ENCODE assay signal across 1 cellular context in the genomic region with DNA sequence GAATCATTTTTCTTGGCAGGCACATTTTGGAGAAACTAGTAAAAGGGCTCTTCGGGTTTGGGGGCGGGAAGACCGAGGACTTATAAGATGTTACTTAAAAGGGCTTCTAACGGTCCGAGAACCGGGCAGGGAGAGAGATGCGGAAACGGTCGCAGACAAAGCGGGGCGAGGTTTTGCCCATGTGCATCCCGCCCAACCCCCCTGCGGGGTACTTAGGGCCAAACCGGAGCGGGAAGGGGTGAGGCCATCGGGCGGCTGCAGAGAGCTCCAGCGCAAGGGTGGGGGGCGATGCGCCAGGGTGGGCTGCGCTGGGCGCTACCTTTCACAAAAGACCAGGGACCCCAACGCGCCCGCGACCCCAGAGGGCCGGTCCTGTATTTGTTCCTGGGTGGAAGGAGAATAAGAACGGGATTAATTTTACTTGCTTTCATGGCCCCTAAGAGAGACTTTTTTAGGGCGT.
TF ChIP-seq lines count a peak whose summit lies in the region.

No MANE protein-coding gene starts in this region.

TF ChIP-seq in HepG2, 621 proteins besides CTCF, POLR2A, EP300 and RAD21 (continued from another document and continues in another):
- TF ChIP-seq, protein P1, sequence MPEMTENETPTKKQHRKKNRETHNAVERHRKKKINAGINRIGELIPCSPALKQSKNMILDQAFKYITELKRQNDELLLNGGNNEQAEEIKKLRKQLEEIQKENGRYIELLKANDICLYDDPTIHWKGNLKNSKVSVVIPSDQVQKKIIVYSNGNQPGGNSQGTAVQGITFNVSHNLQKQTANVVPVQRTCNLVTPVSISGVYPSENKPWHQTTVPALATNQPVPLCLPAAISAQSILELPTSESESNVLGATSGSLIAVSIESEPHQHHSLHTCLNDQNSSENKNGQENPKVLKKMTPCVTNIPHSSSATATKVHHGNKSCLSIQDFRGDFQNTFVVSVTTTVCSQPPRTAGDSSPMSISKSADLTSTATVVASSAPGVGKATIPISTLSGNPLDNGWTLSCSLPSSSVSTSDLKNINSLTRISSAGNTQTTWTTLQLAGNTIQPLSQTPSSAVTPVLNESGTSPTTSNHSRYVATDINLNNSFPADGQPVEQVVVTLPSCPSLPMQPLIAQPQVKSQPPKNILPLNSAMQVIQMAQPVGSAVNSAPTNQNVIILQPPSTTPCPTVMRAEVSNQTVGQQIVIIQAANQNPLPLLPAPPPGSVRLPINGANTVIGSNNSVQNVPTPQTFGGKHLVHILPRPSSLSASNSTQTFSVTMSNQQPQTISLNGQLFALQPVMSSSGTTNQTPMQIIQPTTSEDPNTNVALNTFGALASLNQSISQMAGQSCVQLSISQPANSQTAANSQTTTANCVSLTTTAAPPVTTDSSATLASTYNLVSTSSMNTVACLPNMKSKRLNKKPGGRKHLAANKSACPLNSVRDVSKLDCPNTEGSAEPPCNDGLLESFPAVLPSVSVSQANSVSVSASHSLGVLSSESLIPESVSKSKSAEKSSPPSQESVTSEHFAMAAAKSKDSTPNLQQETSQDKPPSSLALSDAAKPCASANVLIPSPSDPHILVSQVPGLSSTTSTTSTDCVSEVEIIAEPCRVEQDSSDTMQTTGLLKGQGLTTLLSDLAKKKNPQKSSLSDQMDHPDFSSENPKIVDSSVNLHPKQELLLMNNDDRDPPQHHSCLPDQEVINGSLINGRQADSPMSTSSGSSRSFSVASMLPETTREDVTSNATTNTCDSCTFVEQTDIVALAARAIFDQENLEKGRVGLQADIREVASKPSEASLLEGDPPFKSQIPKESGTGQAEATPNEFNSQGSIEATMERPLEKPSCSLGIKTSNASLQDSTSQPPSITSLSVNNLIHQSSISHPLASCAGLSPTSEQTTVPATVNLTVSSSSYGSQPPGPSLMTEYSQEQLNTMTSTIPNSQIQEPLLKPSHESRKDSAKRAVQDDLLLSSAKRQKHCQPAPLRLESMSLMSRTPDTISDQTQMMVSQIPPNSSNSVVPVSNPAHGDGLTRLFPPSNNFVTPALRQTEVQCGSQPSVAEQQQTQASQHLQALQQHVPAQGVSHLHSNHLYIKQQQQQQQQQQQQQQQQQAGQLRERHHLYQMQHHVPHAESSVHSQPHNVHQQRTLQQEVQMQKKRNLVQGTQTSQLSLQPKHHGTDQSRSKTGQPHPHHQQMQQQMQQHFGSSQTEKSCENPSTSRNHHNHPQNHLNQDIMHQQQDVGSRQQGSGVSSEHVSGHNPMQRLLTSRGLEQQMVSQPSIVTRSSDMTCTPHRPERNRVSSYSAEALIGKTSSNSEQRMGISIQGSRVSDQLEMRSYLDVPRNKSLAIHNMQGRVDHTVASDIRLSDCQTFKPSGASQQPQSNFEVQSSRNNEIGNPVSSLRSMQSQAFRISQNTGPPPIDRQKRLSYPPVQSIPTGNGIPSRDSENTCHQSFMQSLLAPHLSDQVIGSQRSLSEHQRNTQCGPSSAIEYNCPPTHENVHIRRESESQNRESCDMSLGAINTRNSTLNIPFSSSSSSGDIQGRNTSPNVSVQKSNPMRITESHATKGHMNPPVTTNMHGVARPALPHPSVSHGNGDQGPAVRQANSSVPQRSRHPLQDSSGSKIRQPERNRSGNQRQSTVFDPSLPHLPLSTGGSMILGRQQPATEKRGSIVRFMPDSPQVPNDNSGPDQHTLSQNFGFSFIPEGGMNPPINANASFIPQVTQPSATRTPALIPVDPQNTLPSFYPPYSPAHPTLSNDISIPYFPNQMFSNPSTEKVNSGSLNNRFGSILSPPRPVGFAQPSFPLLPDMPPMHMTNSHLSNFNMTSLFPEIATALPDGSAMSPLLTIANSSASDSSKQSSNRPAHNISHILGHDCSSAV (CRISPR knock-in tag; IDR thresholded peaks at IDR 0.05; ENCODE audit: borderline replicate concordance) = no peak
- TF ChIP-seq DNMT1 (CRISPR knock-in tag; IDR thresholded peaks at IDR 0.05) = no peak
- TF ChIP-seq NR2F6 (IDR thresholded peaks at IDR 0.05) = no peak
- no peak for TF ChIP-seq NR2F6 (CRISPR knock-in tag; IDR thresholded peaks at IDR 0.05)
- TF ChIP-seq, protein P2, sequence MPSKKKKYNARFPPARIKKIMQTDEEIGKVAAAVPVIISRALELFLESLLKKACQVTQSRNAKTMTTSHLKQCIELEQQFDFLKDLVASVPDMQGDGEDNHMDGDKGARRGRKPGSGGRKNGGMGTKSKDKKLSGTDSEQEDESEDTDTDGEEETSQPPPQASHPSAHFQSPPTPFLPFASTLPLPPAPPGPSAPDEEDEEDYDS (CRISPR knock-in tag; IDR thresholded peaks at IDR 0.05) = no peak
- TF ChIP-seq ZNF296 (CRISPR knock-in tag; conservative IDR thresholded peaks at IDR 0.05) = no peak
- TF ChIP-seq SETDB1 (CRISPR knock-in tag; IDR thresholded peaks at IDR 0.05; ENCODE audit: borderline replicate concordance) = no peak
- TF ChIP-seq MAFF (IDR thresholded peaks at IDR 0.05; ENCODE audit: low read depth, low read length) = no peak
- no peak for TF ChIP-seq JUN (CRISPR knock-in tag; IDR thresholded peaks at IDR 0.05)
- TF ChIP-seq, protein P3, sequence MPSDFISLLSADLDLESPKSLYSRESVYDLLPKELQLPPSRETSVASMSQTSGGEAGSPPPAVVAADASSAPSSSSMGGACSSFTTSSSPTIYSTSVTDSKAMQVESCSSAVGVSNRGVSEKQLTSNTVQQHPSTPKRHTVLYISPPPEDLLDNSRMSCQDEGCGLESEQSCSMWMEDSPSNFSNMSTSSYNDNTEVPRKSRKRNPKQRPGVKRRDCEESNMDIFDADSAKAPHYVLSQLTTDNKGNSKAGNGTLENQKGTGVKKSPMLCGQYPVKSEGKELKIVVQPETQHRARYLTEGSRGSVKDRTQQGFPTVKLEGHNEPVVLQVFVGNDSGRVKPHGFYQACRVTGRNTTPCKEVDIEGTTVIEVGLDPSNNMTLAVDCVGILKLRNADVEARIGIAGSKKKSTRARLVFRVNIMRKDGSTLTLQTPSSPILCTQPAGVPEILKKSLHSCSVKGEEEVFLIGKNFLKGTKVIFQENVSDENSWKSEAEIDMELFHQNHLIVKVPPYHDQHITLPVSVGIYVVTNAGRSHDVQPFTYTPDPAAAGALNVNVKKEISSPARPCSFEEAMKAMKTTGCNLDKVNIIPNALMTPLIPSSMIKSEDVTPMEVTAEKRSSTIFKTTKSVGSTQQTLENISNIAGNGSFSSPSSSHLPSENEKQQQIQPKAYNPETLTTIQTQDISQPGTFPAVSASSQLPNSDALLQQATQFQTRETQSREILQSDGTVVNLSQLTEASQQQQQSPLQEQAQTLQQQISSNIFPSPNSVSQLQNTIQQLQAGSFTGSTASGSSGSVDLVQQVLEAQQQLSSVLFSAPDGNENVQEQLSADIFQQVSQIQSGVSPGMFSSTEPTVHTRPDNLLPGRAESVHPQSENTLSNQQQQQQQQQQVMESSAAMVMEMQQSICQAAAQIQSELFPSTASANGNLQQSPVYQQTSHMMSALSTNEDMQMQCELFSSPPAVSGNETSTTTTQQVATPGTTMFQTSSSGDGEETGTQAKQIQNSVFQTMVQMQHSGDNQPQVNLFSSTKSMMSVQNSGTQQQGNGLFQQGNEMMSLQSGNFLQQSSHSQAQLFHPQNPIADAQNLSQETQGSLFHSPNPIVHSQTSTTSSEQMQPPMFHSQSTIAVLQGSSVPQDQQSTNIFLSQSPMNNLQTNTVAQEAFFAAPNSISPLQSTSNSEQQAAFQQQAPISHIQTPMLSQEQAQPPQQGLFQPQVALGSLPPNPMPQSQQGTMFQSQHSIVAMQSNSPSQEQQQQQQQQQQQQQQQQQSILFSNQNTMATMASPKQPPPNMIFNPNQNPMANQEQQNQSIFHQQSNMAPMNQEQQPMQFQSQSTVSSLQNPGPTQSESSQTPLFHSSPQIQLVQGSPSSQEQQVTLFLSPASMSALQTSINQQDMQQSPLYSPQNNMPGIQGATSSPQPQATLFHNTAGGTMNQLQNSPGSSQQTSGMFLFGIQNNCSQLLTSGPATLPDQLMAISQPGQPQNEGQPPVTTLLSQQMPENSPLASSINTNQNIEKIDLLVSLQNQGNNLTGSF (CRISPR knock-in tag; IDR thresholded peaks at IDR 0.05) = no peak
- TF ChIP-seq ZSCAN25 (CRISPR knock-in tag; IDR thresholded peaks at IDR 0.05) = peak; percentile 94
- TF ChIP-seq, protein P4, sequence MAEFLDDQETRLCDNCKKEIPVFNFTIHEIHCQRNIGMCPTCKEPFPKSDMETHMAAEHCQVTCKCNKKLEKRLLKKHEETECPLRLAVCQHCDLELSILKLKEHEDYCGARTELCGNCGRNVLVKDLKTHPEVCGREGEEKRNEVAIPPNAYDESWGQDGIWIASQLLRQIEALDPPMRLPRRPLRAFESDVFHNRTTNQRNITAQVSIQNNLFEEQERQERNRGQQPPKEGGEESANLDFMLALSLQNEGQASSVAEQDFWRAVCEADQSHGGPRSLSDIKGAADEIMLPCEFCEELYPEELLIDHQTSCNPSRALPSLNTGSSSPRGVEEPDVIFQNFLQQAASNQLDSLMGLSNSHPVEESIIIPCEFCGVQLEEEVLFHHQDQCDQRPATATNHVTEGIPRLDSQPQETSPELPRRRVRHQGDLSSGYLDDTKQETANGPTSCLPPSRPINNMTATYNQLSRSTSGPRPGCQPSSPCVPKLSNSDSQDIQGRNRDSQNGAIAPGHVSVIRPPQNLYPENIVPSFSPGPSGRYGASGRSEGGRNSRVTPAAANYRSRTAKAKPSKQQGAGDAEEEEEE (CRISPR knock-in tag; IDR thresholded peaks at IDR 0.05; ENCODE audit: borderline replicate concordance) = no peak
- TF ChIP-seq, protein P5, sequence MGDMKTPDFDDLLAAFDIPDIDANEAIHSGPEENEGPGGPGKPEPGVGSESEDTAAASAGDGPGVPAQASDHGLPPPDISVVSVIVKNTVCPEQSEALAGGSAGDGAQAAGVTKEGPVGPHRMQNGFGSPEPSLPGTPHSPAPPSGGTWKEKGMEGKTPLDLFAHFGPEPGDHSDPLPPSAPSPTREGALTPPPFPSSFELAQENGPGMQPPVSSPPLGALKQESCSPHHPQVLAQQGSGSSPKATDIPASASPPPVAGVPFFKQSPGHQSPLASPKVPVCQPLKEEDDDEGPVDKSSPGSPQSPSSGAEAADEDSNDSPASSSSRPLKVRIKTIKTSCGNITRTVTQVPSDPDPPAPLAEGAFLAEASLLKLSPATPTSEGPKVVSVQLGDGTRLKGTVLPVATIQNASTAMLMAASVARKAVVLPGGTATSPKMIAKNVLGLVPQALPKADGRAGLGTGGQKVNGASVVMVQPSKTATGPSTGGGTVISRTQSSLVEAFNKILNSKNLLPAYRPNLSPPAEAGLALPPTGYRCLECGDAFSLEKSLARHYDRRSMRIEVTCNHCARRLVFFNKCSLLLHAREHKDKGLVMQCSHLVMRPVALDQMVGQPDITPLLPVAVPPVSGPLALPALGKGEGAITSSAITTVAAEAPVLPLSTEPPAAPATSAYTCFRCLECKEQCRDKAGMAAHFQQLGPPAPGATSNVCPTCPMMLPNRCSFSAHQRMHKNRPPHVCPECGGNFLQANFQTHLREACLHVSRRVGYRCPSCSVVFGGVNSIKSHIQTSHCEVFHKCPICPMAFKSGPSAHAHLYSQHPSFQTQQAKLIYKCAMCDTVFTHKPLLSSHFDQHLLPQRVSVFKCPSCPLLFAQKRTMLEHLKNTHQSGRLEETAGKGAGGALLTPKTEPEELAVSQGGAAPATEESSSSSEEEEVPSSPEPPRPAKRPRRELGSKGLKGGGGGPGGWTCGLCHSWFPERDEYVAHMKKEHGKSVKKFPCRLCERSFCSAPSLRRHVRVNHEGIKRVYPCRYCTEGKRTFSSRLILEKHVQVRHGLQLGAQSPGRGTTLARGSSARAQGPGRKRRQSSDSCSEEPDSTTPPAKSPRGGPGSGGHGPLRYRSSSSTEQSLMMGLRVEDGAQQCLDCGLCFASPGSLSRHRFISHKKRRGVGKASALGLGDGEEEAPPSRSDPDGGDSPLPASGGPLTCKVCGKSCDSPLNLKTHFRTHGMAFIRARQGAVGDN (CRISPR knock-in tag; IDR thresholded peaks at IDR 0.05) = no peak
- no peak for TF ChIP-seq YEATS4 (CRISPR knock-in tag; IDR thresholded peaks at IDR 0.05; ENCODE audit: borderline replicate concordance)
- TF ChIP-seq U2AF1 (optimal IDR thresholded peaks at IDR 0.05; ENCODE audit: low read depth, low read length) = no peak
- TF ChIP-seq ZNF674 (CRISPR knock-in tag; IDR thresholded peaks at IDR 0.05; ENCODE audit: low read depth) = no peak
- no peak for TF ChIP-seq ZNF792 (CRISPR knock-in tag; IDR thresholded peaks at IDR 0.05)
- TF ChIP-seq ZEB1 (IDR thresholded peaks at IDR 0.05; ENCODE audit: insufficient replicate concordance, low read depth) = no peak
- no peak for TF ChIP-seq ZNF75D (CRISPR knock-in tag; IDR thresholded peaks at IDR 0.05; ENCODE audit: borderline replicate concordance)
- no peak for TF ChIP-seq ZNF143 (CRISPR knock-in tag; IDR thresholded peaks at IDR 0.05)
- TF ChIP-seq ZNF776 (CRISPR knock-in tag; IDR thresholded peaks at IDR 0.05) = no peak; the same call in 1 of the 2 replicates
- TF ChIP-seq XRCC5 (optimal IDR thresholded peaks at IDR 0.05; ENCODE audit: low read length) = no peak
- no peak for TF ChIP-seq ATRX (CRISPR knock-in tag; IDR thresholded peaks at IDR 0.05; ENCODE audit: borderline replicate concordance)
- peak; percentile 10; the same call in 1 of the 2 replicates for TF ChIP-seq ARID2 (CRISPR knock-in tag; IDR thresholded peaks at IDR 0.05; ENCODE audit: borderline replicate concordance)
- TF ChIP-seq GABPB1 (CRISPR knock-in tag; IDR thresholded peaks at IDR 0.05) = no peak
- no peak for TF ChIP-seq SP2 (CRISPR knock-in tag; IDR thresholded peaks at IDR 0.05)
- TF ChIP-seq EZH2 (conservative IDR thresholded peaks at IDR 0.05; ENCODE audit: low read depth, low read length) = no peak
- TF ChIP-seq, protein P6, sequence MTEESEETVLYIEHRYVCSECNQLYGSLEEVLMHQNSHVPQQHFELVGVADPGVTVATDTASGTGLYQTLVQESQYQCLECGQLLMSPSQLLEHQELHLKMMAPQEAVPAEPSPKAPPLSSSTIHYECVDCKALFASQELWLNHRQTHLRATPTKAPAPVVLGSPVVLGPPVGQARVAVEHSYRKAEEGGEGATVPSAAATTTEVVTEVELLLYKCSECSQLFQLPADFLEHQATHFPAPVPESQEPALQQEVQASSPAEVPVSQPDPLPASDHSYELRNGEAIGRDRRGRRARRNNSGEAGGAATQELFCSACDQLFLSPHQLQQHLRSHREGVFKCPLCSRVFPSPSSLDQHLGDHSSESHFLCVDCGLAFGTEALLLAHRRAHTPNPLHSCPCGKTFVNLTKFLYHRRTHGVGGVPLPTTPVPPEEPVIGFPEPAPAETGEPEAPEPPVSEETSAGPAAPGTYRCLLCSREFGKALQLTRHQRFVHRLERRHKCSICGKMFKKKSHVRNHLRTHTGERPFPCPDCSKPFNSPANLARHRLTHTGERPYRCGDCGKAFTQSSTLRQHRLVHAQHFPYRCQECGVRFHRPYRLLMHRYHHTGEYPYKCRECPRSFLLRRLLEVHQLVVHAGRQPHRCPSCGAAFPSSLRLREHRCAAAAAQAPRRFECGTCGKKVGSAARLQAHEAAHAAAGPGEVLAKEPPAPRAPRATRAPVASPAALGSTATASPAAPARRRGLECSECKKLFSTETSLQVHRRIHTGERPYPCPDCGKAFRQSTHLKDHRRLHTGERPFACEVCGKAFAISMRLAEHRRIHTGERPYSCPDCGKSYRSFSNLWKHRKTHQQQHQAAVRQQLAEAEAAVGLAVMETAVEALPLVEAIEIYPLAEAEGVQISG (CRISPR knock-in tag; IDR thresholded peaks at IDR 0.05) = no peak
